ENCODE assay signal across 2 cellular contexts in the genomic region with DNA sequence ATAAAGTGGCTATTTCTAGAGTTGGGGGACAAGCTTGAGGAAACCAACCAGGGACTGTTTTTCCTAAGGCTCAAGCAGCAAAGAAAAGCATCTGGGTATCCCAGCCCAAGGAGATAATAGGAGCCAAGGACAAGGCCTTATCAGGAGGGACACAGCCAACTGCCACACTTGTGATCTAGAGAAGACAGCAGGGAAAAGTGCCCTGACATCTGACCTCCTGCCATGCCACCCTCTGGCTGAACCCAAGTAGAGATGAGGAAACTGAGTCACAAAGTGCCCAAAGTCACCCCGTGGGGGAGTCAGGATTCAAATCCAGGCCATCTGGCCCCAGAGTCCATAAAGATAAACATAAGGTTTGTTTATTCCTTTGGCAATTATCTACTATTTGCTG.
TF ChIP-seq lines count a peak whose summit lies in the region.

No MANE protein-coding gene starts in this region.

TF ChIP-seq in IMR-90, 13 proteins besides CTCF, POLR2A, EP300 and RAD21 (continued from another document):
- TF ChIP-seq, protein P1, sequence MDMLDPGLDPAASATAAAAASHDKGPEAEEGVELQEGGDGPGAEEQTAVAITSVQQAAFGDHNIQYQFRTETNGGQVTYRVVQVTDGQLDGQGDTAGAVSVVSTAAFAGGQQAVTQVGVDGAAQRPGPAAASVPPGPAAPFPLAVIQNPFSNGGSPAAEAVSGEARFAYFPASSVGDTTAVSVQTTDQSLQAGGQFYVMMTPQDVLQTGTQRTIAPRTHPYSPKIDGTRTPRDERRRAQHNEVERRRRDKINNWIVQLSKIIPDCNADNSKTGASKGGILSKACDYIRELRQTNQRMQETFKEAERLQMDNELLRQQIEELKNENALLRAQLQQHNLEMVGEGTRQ (IDR thresholded peaks at IDR 0.05; ENCODE audit: low read depth, low read length) = no peak
- no peak for TF ChIP-seq CHD1 (IDR thresholded peaks at IDR 0.05; ENCODE audit: low read depth, low read length)
- TF ChIP-seq MXI1 (IDR thresholded peaks at IDR 0.05; ENCODE audit: borderline replicate concordance, low read depth, low read length) = no peak
- TF ChIP-seq FOS (IDR thresholded peaks at IDR 0.05; ENCODE audit: low read depth, low read length) = no peak
- TF ChIP-seq, protein P2, sequence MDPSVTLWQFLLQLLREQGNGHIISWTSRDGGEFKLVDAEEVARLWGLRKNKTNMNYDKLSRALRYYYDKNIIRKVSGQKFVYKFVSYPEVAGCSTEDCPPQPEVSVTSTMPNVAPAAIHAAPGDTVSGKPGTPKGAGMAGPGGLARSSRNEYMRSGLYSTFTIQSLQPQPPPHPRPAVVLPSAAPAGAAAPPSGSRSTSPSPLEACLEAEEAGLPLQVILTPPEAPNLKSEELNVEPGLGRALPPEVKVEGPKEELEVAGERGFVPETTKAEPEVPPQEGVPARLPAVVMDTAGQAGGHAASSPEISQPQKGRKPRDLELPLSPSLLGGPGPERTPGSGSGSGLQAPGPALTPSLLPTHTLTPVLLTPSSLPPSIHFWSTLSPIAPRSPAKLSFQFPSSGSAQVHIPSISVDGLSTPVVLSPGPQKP (IDR thresholded peaks at IDR 0.05; ENCODE audit: borderline replicate concordance, low read depth, low read length) = no peak
- TF ChIP-seq BHLHE40 (IDR thresholded peaks at IDR 0.05; ENCODE audit: low read depth, low read length) = no peak

TF ChIP-seq in neural cell, 6 proteins besides CTCF, POLR2A, EP300 and RAD21 (continued from another document):
- TF ChIP-seq, protein P3, sequence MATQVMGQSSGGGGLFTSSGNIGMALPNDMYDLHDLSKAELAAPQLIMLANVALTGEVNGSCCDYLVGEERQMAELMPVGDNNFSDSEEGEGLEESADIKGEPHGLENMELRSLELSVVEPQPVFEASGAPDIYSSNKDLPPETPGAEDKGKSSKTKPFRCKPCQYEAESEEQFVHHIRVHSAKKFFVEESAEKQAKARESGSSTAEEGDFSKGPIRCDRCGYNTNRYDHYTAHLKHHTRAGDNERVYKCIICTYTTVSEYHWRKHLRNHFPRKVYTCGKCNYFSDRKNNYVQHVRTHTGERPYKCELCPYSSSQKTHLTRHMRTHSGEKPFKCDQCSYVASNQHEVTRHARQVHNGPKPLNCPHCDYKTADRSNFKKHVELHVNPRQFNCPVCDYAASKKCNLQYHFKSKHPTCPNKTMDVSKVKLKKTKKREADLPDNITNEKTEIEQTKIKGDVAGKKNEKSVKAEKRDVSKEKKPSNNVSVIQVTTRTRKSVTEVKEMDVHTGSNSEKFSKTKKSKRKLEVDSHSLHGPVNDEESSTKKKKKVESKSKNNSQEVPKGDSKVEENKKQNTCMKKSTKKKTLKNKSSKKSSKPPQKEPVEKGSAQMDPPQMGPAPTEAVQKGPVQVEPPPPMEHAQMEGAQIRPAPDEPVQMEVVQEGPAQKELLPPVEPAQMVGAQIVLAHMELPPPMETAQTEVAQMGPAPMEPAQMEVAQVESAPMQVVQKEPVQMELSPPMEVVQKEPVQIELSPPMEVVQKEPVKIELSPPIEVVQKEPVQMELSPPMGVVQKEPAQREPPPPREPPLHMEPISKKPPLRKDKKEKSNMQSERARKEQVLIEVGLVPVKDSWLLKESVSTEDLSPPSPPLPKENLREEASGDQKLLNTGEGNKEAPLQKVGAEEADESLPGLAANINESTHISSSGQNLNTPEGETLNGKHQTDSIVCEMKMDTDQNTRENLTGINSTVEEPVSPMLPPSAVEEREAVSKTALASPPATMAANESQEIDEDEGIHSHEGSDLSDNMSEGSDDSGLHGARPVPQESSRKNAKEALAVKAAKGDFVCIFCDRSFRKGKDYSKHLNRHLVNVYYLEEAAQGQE (IDR thresholded peaks at IDR 0.05; ENCODE audit: borderline replicate concordance) = no peak
